Comparison of ENCODE assay signal across 2 cellular contexts in the genomic region with DNA sequence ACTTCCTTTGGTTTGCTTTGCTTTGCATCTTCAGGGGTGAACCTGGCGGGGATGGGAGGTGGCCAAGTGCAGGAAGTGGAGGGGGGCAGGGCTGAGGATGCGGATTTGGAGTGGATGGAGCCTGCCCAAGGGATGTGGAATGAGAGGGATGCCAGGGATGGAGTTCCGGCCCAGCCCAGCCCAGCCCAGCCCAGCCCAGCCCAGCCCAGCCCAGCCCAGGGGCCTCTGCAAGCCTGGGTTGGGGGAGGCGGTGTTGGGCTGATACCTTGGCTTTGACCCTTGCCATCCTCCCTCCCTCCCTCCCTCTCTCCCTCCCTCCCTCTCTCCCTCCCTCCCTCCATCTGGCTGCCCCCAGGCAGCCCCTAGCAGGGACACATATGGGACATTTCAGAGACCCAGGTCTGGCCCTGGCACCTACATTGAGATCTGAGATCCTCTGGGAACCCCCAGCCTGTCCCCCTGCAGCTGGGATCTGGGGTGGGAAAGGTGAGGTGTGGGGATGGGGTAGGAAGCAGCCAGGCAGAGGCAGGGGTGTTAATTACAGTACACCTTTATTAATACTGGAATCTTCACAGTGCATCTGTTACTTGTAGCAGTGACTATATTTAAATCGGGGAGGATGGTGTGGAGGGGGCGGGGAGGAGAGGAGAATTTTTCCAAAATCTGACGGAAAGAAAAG.
TF ChIP-seq lines count a peak whose summit lies in the region.

No MANE protein-coding gene starts in this region.

TF ChIP-seq in HEK293, 187 proteins besides CTCF, POLR2A, EP300 and RAD21:
- TF ChIP-seq, protein P1, sequence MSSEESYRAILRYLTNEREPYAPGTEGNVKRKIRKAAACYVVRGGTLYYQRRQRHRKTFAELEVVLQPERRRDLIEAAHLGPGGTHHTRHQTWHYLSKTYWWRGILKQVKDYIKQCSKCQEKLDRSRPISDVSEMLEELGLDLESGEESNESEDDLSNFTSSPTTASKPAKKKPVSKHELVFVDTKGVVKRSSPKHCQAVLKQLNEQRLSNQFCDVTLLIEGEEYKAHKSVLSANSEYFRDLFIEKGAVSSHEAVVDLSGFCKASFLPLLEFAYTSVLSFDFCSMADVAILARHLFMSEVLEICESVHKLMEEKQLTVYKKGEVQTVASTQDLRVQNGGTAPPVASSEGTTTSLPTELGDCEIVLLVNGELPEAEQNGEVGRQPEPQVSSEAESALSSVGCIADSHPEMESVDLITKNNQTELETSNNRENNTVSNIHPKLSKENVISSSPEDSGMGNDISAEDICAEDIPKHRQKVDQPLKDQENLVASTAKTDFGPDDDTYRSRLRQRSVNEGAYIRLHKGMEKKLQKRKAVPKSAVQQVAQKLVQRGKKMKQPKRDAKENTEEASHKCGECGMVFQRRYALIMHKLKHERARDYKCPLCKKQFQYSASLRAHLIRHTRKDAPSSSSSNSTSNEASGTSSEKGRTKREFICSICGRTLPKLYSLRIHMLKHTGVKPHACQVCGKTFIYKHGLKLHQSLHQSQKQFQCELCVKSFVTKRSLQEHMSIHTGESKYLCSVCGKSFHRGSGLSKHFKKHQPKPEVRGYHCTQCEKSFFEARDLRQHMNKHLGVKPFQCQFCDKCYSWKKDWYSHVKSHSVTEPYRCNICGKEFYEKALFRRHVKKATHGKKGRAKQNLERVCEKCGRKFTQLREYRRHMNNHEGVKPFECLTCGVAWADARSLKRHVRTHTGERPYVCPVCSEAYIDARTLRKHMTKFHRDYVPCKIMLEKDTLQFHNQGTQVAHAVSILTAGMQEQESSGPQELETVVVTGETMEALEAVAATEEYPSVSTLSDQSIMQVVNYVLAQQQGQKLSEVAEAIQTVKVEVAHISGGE (tag by site-specific recombination; conservative IDR thresholded peaks at IDR 0.05; ENCODE audit: low read depth), result no peak
- TF ChIP-seq ZNF792 (tag by site-specific recombination; IDR thresholded peaks at IDR 0.05) (no peak), KLF1 (tag by site-specific recombination; IDR thresholded peaks at IDR 0.05) (peak; percentile 37)
- TF ChIP-seq, protein P2, sequence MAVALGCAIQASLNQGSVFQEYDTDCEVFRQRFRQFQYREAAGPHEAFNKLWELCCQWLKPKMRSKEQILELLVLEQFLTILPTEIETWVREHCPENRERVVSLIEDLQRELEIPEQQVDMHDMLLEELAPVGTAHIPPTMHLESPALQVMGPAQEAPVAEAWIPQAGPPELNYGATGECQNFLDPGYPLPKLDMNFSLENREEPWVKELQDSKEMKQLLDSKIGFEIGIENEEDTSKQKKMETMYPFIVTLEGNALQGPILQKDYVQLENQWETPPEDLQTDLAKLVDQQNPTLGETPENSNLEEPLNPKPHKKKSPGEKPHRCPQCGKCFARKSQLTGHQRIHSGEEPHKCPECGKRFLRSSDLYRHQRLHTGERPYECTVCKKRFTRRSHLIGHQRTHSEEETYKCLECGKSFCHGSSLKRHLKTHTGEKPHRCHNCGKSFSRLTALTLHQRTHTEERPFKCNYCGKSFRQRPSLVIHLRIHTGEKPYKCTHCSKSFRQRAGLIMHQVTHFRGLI (tag by site-specific recombination; IDR thresholded peaks at IDR 0.05), result peak; percentile 84

TF ChIP-seq in H1, 55 proteins besides CTCF, POLR2A, EP300 and RAD21:
- no peak for TF ChIP-seq KDM1A (IDR thresholded peaks at IDR 0.05; ENCODE audit: borderline replicate concordance, low read length)
- no peak for TF ChIP-seq CHD2 (IDR thresholded peaks at IDR 0.05; ENCODE audit: low read length)
- TF ChIP-seq CHD1 (IDR thresholded peaks at IDR 0.05; ENCODE audit: low read depth, low read length), result no peak
- TF ChIP-seq NRF1 (IDR thresholded peaks at IDR 0.05; ENCODE audit: low read depth, low read length), result no peak
TF ChIP-seq in H1: peak in this region for 0.
